Comparison of ENCODE assay signal across 8 cellular contexts in genomic region chr18:23091017-23091993, GRCh38. TPM values are rescaled to one million over a fixed set of nuclear protein-coding genes. Genes with fewer than 3 reads are reported as not detected.
DNase-seq lines count a peak whose midpoint lies in the region; ATAC-seq, FAIRE-seq and TF ChIP-seq lines count a peak whose summit lies in the region.
"Not testable (repeated sequence)": the region's sequence is repeated elsewhere in the genome, so short reads cannot be mapped to it uniquely, and the experiment has no call there.

No MANE protein-coding gene starts in this region.

- not testable (repeated sequence) for TF ChIP-seq RAD21 in IMR-90 (IDR thresholded peaks at IDR 0.05; ENCODE audit: low read length); GM12878 (IDR thresholded peaks at IDR 0.05; ENCODE audit: insufficient read depth, low read depth, low read length)

- H2BK20ac ChIP-seq in IMR-90 (ENCODE audit: low read depth, low read length), result peak overlapping the region; percentile 53; the same call in 1 of the 2 replicates

- not testable (repeated sequence) for BruUV-seq in IMR-90 (replicated peaks; lab: Mats Ljungman, UMichigan); GM12878 (replicated peaks; lab: Mats Ljungman, UMichigan)

- H3K4me3 Mint-ChIP-seq in type B pancreatic cell, result not testable (repeated sequence)

- peak overlapping the region; percentile 28; the same call in 1 of the 2 replicates for H3K18ac ChIP-seq in IMR-90 (ENCODE audit: low read depth, low read length)

- H3K4me2 ChIP-seq in IMR-90 (ENCODE audit: low read depth, low read length) (peak overlapping the region; percentile 31; the same call in 1 of the 2 replicates), GM12878 (ENCODE audit: control insufficient read depth, insufficient read depth) (peak overlapping the region; percentile 60)

- POLR2A ChIA-PET in IMR-90 (lab: Charles Lee; ENCODE audit: unreplicated experiment) (interaction anchor here (0.7 kb wide), 1 partner anchor 310 kb away, joined by 6 read pairs; no protein-coding TSS in a partner anchor), GM12878 (lab: Charles Lee) (interaction anchor here (0.5 to 0.8 kb wide), 7 partner anchors 40 to 333 kb away, joined by 3 to 6 read pairs (median 4); no protein-coding TSS in a partner anchor)

- H3K36me3 Mint-ChIP-seq in type B pancreatic cell, result not testable (repeated sequence)

- SMC1A ChIA-PET in GM12878 (lab: Charles Lee; ENCODE audit: uncharacterized antibody, unreplicated experiment), result interaction anchor here (0.6 to 1.6 kb wide), 8 partner anchors 8 to 39 kb away, joined by 3 to 7 read pairs (median 4); no protein-coding TSS in a partner anchor

- in situ Hi-C loops in IMR-90 (cut with MboI; ENCODE audit: low sequenced_read_pairs); GM12878 (cut with MboI): not testable (repeated sequence)

- not testable (repeated sequence) for H3K27ac ChIP-seq in IMR-90 (ENCODE audit: insufficient read depth, low read length); GM12878 (ENCODE audit: control insufficient read depth, insufficient read depth)

- H3K9me3 Mint-ChIP-seq in type B pancreatic cell, result not testable (repeated sequence)

- TF ChIP-seq EP300 in GM12878 (IDR thresholded peaks at IDR 0.05; ENCODE audit: borderline replicate concordance in 1 of 2, control insufficient read depth in 1 of 2, low read depth in 2 of 2, low read length in 2 of 2), result not testable (repeated sequence)

- DNase-seq in EH (ENCODE audit: low read depth) (peak; percentile 67), IMR-90 (peak; percentile 52), RCC 7860 (ENCODE audit: low spot score) (peak; percentile 24), GM12878 (ENCODE audit: low read depth, low spot score) (peak; percentile 53)
- not testable (repeated sequence) for DNase-seq in left colon; type B pancreatic cell (ENCODE audit: extremely low spot score, unreplicated experiment)

- not testable (repeated sequence) for H3K4me3 ChIP-seq in IMR-90 (ENCODE audit: insufficient read depth, low read depth, low read length); GM12878

- peak overlapping the region; percentile 64; the same call in 1 of the 2 replicates for H2BK120ac ChIP-seq in IMR-90 (ENCODE audit: low read depth, low read length)

- not testable (repeated sequence) for H2AK9ac ChIP-seq in IMR-90 (replicated peaks; ENCODE audit: low read depth, low read length, poor library complexity)

- 85% methylated on average over 2 of the region's 8 CpGs; no CpG with 5 or more reads in 1 of the 2 experiments for WGBS in IMR-90 (ENCODE audit: extremely low coverage in 2 of 2, insufficient read length in 1 of 2), 2 experiments
- 9% methylated on average over 8 of the region's 8 CpGs for WGBS in GM12878 (ENCODE audit: insufficient coverage, insufficient replicate concordance, low lambda C conversion rate, missing lambda C conversion rate)

- TF ChIP-seq CTCF in IMR-90 (conservative IDR thresholded peaks at IDR 0.05; ENCODE audit: low read depth, low read length); GM12878 (IDR thresholded peaks at IDR 0.05 in 2 of 3, conservative IDR thresholded peaks at IDR 0.05 in 1 of 3; ENCODE audit: control insufficient read depth in 2 of 3, extremely low read depth in 1 of 3, insufficient read depth in 1 of 3, low read depth in 3 of 3, low read length in 3 of 3); type B pancreatic cell (conservative IDR thresholded peaks at IDR 0.05): not testable (repeated sequence)

- peaks cover 25% of the 10 kb centered on the region for H3K4me1 Mint-ChIP-seq in type B pancreatic cell (ENCODE audit: unreplicated experiment)

- ATAC-seq in GM18907 (IDR thresholded peaks at IDR 0.05; ENCODE audit: unreplicated experiment) (peak; percentile 85), HG02642 (IDR thresholded peaks at IDR 0.05; ENCODE audit: poor library complexity, unreplicated experiment) (peak; percentile 69), GM12878 (peak; percentile 90), left colon (peak; percentile 11)
- not testable (repeated sequence) for ATAC-seq in IMR-90 (ENCODE audit: low read depth)

- RAD21 ChIA-PET in GM12878 (lab: Charles Lee; ENCODE audit: unreplicated experiment), result interaction anchor here (0.7 to 1.1 kb wide), 2 partner anchors 21 to 262 kb away, joined by 3 to 4 read pairs; no protein-coding TSS in a partner anchor

- H4K8ac ChIP-seq in IMR-90 (ENCODE audit: low read depth in 2 of 2, low read length in 2 of 2), result peak overlapping the region in 1 of 2 experiments; percentile 34; a peak in 1 of 4 replicates

- H3K9me1 ChIP-seq in IMR-90 (ENCODE audit: insufficient read depth, low read length), result not testable (repeated sequence)

- H3K79me1 ChIP-seq in IMR-90 (ENCODE audit: low read depth in 1 of 2, low read length in 2 of 2), result not testable (repeated sequence)

- 0 out of 2 replicates have a peak overlapping the region, but pooled peaks have one; percentile 59 for H2AK5ac ChIP-seq in IMR-90 (ENCODE audit: low read depth, low read length)

- not testable (repeated sequence) for H3K23ac ChIP-seq in IMR-90 (ENCODE audit: low read depth, low read length)

- H3K56ac ChIP-seq in IMR-90 (ENCODE audit: extremely low read depth, insufficient read depth, low read length), result not testable (repeated sequence)

- H3K27me3 ChIP-seq in IMR-90 (ENCODE audit: control insufficient read depth, insufficient read depth, low read length); GM12878 (replicated peaks in 1 of 2; ENCODE audit: control insufficient read depth in 2 of 2, insufficient read depth in 2 of 2, low read length in 1 of 2): not testable (repeated sequence)

- H4K91ac ChIP-seq in IMR-90 (ENCODE audit: insufficient read depth, low read depth, low read length), result not testable (repeated sequence)

- peak; percentile 57 for FAIRE-seq in RCC 7860 (lab: Jason Lieb, UNC)
- FAIRE-seq in GM12878 (lab: Jason Lieb, UNC), result peak; percentile 18

- not testable (repeated sequence) for H3K4me1 ChIP-seq in IMR-90 (ENCODE audit: control insufficient read depth, insufficient read depth, low read length); GM12878 (ENCODE audit: control insufficient read depth, insufficient read depth, low read length)

- H2AFZ ChIP-seq in IMR-90 (replicated peaks; ENCODE audit: low read length, poor library complexity); GM12878 (ENCODE audit: control insufficient read depth, low read depth, low read length): not testable (repeated sequence)

- peaks cover 22% of the 10 kb centered on the region for H3K27me3 Mint-ChIP-seq in type B pancreatic cell

- not testable (repeated sequence) for TF ChIP-seq POLR2A in IMR-90 (IDR thresholded peaks at IDR 0.05; ENCODE audit: low read depth, low read length); GM12878 (IDR thresholded peaks at IDR 0.05; ENCODE audit: low read depth, low read length)

- CTCF ChIA-PET in IMR-90 (lab: Yijun Ruan, JAX) (interaction anchor here (0.5 to 0.9 kb wide), 3 partner anchors 12 to 41 kb away, joined by 3 to 7 read pairs (median 4); no protein-coding TSS in a partner anchor), GM12878 (lab: Yijun Ruan, JAX) (interaction anchor here (0.7 to 1.2 kb wide), 4 partner anchors 12 to 40 kb away, joined by 3 to 4 read pairs (median 3); no protein-coding TSS in a partner anchor)

- not testable (repeated sequence) for H3K36me3 ChIP-seq in IMR-90 (ENCODE audit: control insufficient read depth, insufficient read depth, low read length); GM12878 (ENCODE audit: control insufficient read depth in 2 of 2, insufficient read depth in 2 of 2, low read length in 1 of 2)

- H3K27ac Mint-ChIP-seq in type B pancreatic cell, result peak overlapping the region; percentile 33

- H2BK5ac ChIP-seq in IMR-90 (ENCODE audit: low read depth, low read length, poor library complexity, severe bottlenecking), result peak overlapping the region; percentile 32

- not testable (repeated sequence) for H3K9me3 ChIP-seq in IMR-90 (ENCODE audit: control insufficient read depth, insufficient read depth, low read length); GM12878 (replicated peaks; ENCODE audit: control insufficient read depth, insufficient read depth, low read length)

- intact Hi-C loops in IMR-90 (cut with micrococcal nuclease); left colon (cut with DNase I, micrococcal nuclease): not testable (repeated sequence)
- intact Hi-C loops in GM12878 (cut with micrococcal nuclease; ENCODE audit: unreplicated experiment), result loop anchor here (1.0 to 10.0 kb wide), 2 partner anchors 15 to 297 kb away; no protein-coding TSS in a partner anchor

- not testable (repeated sequence) for H4K5ac ChIP-seq in IMR-90 (ENCODE audit: low read depth, low read length)

- dilution Hi-C loops in IMR-90 (cut with HindIII; ENCODE audit: low sequenced_read_pairs, unreplicated experiment), result not testable (repeated sequence)

- not testable (repeated sequence) for H2BK15ac ChIP-seq in IMR-90 (ENCODE audit: low read depth, low read length)

- H3K9ac ChIP-seq in IMR-90 (ENCODE audit: low read depth, low read length); GM12878 (ENCODE audit: control insufficient read depth, insufficient read depth, low read length): not testable (repeated sequence)

- H3K79me2 ChIP-seq in GM12878 (ENCODE audit: control insufficient read depth, insufficient read depth, low read length), result not testable (repeated sequence)

- H3K14ac ChIP-seq in IMR-90 (replicated peaks; ENCODE audit: low read depth, low read length), result not testable (repeated sequence)

- not testable (repeated sequence) for H4K20me1 ChIP-seq in IMR-90 (ENCODE audit: insufficient read depth, low read length); GM12878 (ENCODE audit: control insufficient read depth, insufficient read depth)

- H3K4ac ChIP-seq in IMR-90 (ENCODE audit: low read depth, low read length), result peak overlapping the region; percentile 11; the same call in 1 of the 2 replicates

RNA-seq across cellular contexts. Expression of gene CABLES1, which starts 44.0 kb away (rescaled TPM):
- total RNA-seq in IMR-90 (2012; rRNA removed) (4.7 and 5.7 TPM in 2 replicates), GM12878 (2014; rRNA removed) (11.5 and 14.4 TPM in 2 replicates), GM12878 (2014; rRNA removed; fragmentation: Illumina TruSeq; extraction: Trizol) (6.8 and 8.5 TPM in 2 replicates), GM12878 (2021) (14.5 and 15.6 TPM in 2 replicates), left colon (10 to 100 TPM in 1 of 2 donors, 1 to 10 TPM in 1; 9.4 to 11.0 TPM), type B pancreatic cell (ENCODE audit: low replicate concordance) (11.4 and 31.1 TPM in 2 replicates)
- polyA plus RNA-seq in IMR-90 (2012; rRNA removed) (4.4 and 4.7 TPM in 2 replicates), GM12878 (2011; rRNA removed) (24.3 and 27.2 TPM in 2 replicates), GM12878 (2014; fragmentation: Illumina TruSeq; extraction: Trizol) (9.4 and 13.3 TPM in 2 replicates), GM12878 (2014; fragmentation: Nextera tagmentation; extraction: Ambion mirVana) (1 to 10 TPM; 2.9 to 6.6 TPM), GM12878 (2014; rRNA removed) (8.0 and 8.8 TPM in 2 replicates), GM12878 (2016; fragmentation: Nextera tagmentation; extraction: Ambion mirVana) (1 to 10 TPM; 3.4 to 4.9 TPM)
- 2.2 and 5.2 TPM in 2 replicates for polyA plus RNA-seq in IMR-90 (2012; cell fraction: cytosol; rRNA removed)
- 3.2 and 7.3 TPM in 2 replicates for polyA plus RNA-seq in IMR-90 (2012; cell fraction: nucleus; rRNA removed; ENCODE audit: low replicate concordance)
- total RNA-seq in GM12878 (2013; cell fraction: nucleolus; rRNA removed), result 89.9 and 109 TPM in 2 replicates
- polyA plus RNA-seq in GM12878 (2011; ENCODE audit: low read depth), result 16.6 TPM
- polyA plus RNA-seq in GM12878 (2011; cell fraction: cytosol; rRNA removed), result 20.0 and 24.5 TPM in 2 replicates
- polyA plus RNA-seq in GM12878 (2011; cell fraction: nucleus; rRNA removed), result 34.6 and 38.3 TPM in 2 replicates
- 21.2 and 25.6 TPM in 2 replicates for polyA plus RNA-seq in GM12878 (2012)
- 31.6 and 32.4 TPM in 2 replicates for polyA minus RNA-seq in GM12878 (2011; rRNA and poly(A)+ RNA removed)
- 11.0 and 14.5 TPM in 2 replicates for polyA minus RNA-seq in GM12878 (2011; cell fraction: cytosol; rRNA and poly(A)+ RNA removed)
- polyA minus RNA-seq in GM12878 (2011; cell fraction: nucleus; rRNA and poly(A)+ RNA removed), result 29.9 and 39.4 TPM in 2 replicates
